ENCODE assay signal across 18 cellular contexts in the genomic region with DNA sequence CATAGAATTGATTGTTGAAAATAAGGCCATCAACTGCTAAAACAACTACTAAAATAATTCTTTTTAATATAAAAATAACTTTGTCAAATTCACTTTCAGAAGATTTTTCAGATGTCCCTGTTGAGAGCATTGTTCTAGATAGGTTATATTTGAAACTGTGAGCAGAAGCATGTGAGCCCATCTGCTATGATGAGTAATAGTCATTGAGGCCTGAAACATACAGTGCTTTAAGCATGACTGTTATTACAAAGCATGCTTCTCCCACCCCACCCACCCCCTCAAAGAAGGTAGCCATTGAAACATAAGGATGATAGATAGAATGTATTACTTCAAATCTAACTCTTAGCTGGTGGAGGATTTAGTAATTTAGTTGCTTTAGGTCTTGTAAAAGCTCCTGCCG.
DNase-seq lines count a peak whose midpoint lies in the region; ATAC-seq, FAIRE-seq and TF ChIP-seq lines count a peak whose summit lies in the region.
"Had no signal": no experiment of that assay in that cellular context is flagged by ENCODE, and none has a peak within 500 bp of the region (broad histone marks: within the 10 kb centered on the region; RNA-seq: fewer than 3 reads in every experiment).

No MANE protein-coding gene starts in this region.

- H3K36me3 ChIP-seq in osteoblast (ENCODE audit: insufficient read depth, low read length) (peaks cover 65% of the 10 kb centered on the region), pancreas (peaks cover 0 to 20% (median 3%) of the 10 kb centered on the region in 3 donors)
- H3K36me3 ChIP-seq: prostate gland had no signal

- FAIRE-seq in pancreas (lab: Jason Lieb, UNC), result no peak
- FAIRE-seq: frontal cortex had no signal

- TF ChIP-seq CTCF in epithelial cell of proximal tubule (conservative IDR thresholded peaks at IDR 0.05; ENCODE audit: low read depth, low read length) (no peak), osteoblast (IDR thresholded peaks at IDR 0.05; ENCODE audit: extremely low read depth, low read depth, low read length) (no peak), pancreas (IDR thresholded peaks at IDR 0.05) (no peak)

- peak overlapping the region; percentile 64 for H3K27ac Mint-ChIP-seq in activated T-cell treated with anti-CD3 and anti-CD28 coated beads, Interleukin-2, amount 50 U/mL, for 24 hours

- intact Hi-C loops in pancreas (cut with DNase I), result no loop called here

- H3K4me3 ChIP-seq in epithelial cell of proximal tubule (ENCODE audit: low read depth, low read length), result no peak overlapping the region
- H3K4me3 ChIP-seq in osteoblast (ENCODE audit: insufficient read depth, low read length), result no peak overlapping the region
- H3K4me3 ChIP-seq in pancreas, result no peak overlapping the region
- H3K4me3 ChIP-seq: colonic mucosa, prostate gland, upper lobe of left lung had no signal

- no peak overlapping the region for H3K4me2 ChIP-seq in osteoblast (ENCODE audit: insufficient read depth, low read length)

- peaks cover 84% of the 10 kb centered on the region for H3K36me3 Mint-ChIP-seq in activated T-cell treated with anti-CD3 and anti-CD28 coated beads, Interleukin-2, amount 50 U/mL, for 24 hours (ENCODE audit: low read depth)

- H3K27me3 ChIP-seq in osteoblast (ENCODE audit: insufficient read depth, low read length) (no peaks in the 10 kb centered on the region), pancreas (no peaks in the 10 kb centered on the region)
- H3K27me3 ChIP-seq: colonic mucosa, upper lobe of left lung had no signal

- no peak for TF ChIP-seq POLR2A in GM18505 (IDR thresholded peaks at IDR 0.05; ENCODE audit: borderline replicate concordance, extremely low read depth, insufficient read depth, insufficient read length)

- H2AFZ ChIP-seq in osteoblast (ENCODE audit: low read length), result no peak overlapping the region

- ATAC-seq in pancreas (no peak), GM18505 (IDR thresholded peaks at IDR 0.05; ENCODE audit: unreplicated experiment) (no peak)

- no peak for DNase-seq in activated T-cell treated with anti-CD3 and anti-CD28 coated beads, Interleukin-2, amount 50 U/mL, for 24 hours
- DNase-seq in activated T-cell treated with anti-CD3 and anti-CD28 coated beads for 4 hours, result no peak
- peak; percentile 24 for DNase-seq in RKO (ENCODE audit: low spot score)
- peak; percentile 13 for DNase-seq in epithelial cell of proximal tubule (ENCODE audit: low read depth)
- peak; percentile 67 for DNase-seq in osteoblast (ENCODE audit: insufficient read length, low spot score, missing footprints)
- DNase-seq in cerebellum (ENCODE audit: low spot score), result no peak
- no peak for DNase-seq in pancreas
- DNase-seq: activated CD4-positive, alpha-beta T cell treated with anti-CD3 and anti-CD28 coated beads, Interleukin-2, amount 50 U/mL, for 1 hour; colonic mucosa; DMS 273 treated with DMSO at 0.1 percent for 48 hours; NCI-H1417; NCI-H446 treated with DMSO at 0.1 percent for 48 hours; stimulated activated CD4-positive, alpha-beta T cell treated with anti-CD3 and anti-CD28 coated beads, Interleukin-1b, Interleukin-23, amount 100 ng/mL, for 48 hours; stimulated activated CD8-positive, alpha-beta memory T cell treated with anti-CD3 and anti-CD28 coated beads, Interleukin-4, amount 100 ng/mL, for 48 hours; upper lobe of left lung had no signal

- H3K4me3 Mint-ChIP-seq in activated T-cell treated with anti-CD3 and anti-CD28 coated beads, Interleukin-2, amount 50 U/mL, for 24 hours, result no peak overlapping the region

- 90 to 96% methylated on average over 1 of the region's 1 CpG for WGBS in pancreas, 2 donors

- H3K9me3 ChIP-seq in osteoblast (ENCODE audit: low read depth, low read length) (no peaks in the 10 kb centered on the region), pancreas (no peaks in the 10 kb centered on the region)
- H3K9me3 ChIP-seq: colonic mucosa, prostate gland, upper lobe of left lung had no signal

- peaks cover 29% of the 10 kb centered on the region for H3K79me2 ChIP-seq in osteoblast (ENCODE audit: insufficient read depth, low read length)

- H3K4me1 Mint-ChIP-seq in activated T-cell treated with anti-CD3 and anti-CD28 coated beads, Interleukin-2, amount 50 U/mL, for 24 hours (ENCODE audit: low read depth), result peaks cover 10% of the 10 kb centered on the region

- H4K20me1 ChIP-seq in osteoblast (ENCODE audit: insufficient read depth, low read length), result no peaks in the 10 kb centered on the region

- H3K9me3 Mint-ChIP-seq in activated T-cell treated with anti-CD3 and anti-CD28 coated beads, Interleukin-2, amount 50 U/mL, for 24 hours, result no peaks in the 10 kb centered on the region

- H3K27ac ChIP-seq in osteoblast (ENCODE audit: low read depth, low read length), result peak overlapping the region; percentile 66
- no peak overlapping the region for H3K27ac ChIP-seq in pancreas
- H3K27ac ChIP-seq: colonic mucosa, prostate gland, upper lobe of left lung had no signal

- H3K27me3 Mint-ChIP-seq in activated T-cell treated with anti-CD3 and anti-CD28 coated beads, Interleukin-2, amount 50 U/mL, for 24 hours, result no peaks in the 10 kb centered on the region

- H3K4me1 ChIP-seq in osteoblast (ENCODE audit: insufficient read depth, low read length), result peaks cover 14% of the 10 kb centered on the region
- no peaks in the 10 kb centered on the region for H3K4me1 ChIP-seq in pancreas
- H3K4me1 ChIP-seq: colonic mucosa, prostate gland, upper lobe of left lung had no signal

Comparison
In these comparisons a context has a peak if more than half of its experiments do, and no peak if none do; other contexts are left out.
1. DNase-seq: peak in RKO (single experiment), epithelial cell of proximal tubule (single experiment) and osteoblast (single experiment); none in activated T-cell treated with anti-CD3 and anti-CD28 coated beads, Interleukin-2, amount 50 U/mL, for 24 hours (single experiment), activated T-cell treated with anti-CD3 and anti-CD28 coated beads for 4 hours (single experiment), cerebellum (single experiment) and pancreas (0 of 6).